Comparison of ENCODE assay signal across 8 cellular contexts in the genomic region with DNA sequence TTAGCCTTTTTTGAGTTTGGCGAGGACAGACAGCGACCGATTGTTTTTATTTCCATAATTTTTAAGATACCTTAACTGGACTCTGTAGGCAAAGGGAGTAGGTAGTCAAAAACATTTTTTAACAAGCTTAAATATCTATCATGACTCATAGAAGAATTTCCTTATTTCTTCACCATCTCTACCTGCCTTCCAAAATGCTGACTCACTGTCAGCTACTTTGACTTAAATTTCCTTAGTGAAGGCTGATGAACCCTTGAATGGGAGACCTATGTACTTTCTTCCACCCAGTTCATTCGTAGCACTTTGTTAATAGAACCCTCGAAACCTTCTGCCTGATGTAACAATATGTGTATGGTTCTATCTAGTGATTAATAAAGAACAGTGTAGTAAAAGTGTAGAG. TPM values are rescaled to one million over a fixed set of nuclear protein-coding genes. Genes with fewer than 3 reads are reported as not detected.
DNase-seq lines count a peak whose midpoint lies in the region; ATAC-seq, FAIRE-seq and TF ChIP-seq lines count a peak whose summit lies in the region.

No MANE protein-coding gene starts in this region.

- no peaks in the 10 kb centered on the region for H3K36me3 ChIP-seq in Loucy (ENCODE audit: insufficient read depth, low read length)
- no peaks in the 10 kb centered on the region for H3K36me3 ChIP-seq in bronchial epithelial cell (ENCODE audit: control insufficient read depth, insufficient read depth, low read length)

- FAIRE-seq in bronchial epithelial cell (lab: Jason Lieb, UNC) = no peak

- peaks cover 13% of the 10 kb centered on the region for H3K4me1 Mint-ChIP-seq in Calu3 (ENCODE audit: low read depth, unreplicated experiment)
- H3K4me1 Mint-ChIP-seq in natural killer cell = peaks cover 25 to 27% of the 10 kb centered on the region in 2 donors

- peaks cover 9% of the 10 kb centered on the region for H4K20me1 ChIP-seq in Loucy (ENCODE audit: insufficient read depth, low read length, poor library complexity, severe bottlenecking)

- peak overlapping the region; percentile 86 for H3K27ac Mint-ChIP-seq in Calu3 (ENCODE audit: unreplicated experiment)
- no peak overlapping the region for H3K27ac Mint-ChIP-seq in natural killer cell

- no peak for TF ChIP-seq CTCF in Calu3 (IDR thresholded peaks at IDR 0.05; ENCODE audit: unreplicated experiment)
- TF ChIP-seq CTCF in Loucy (conservative IDR thresholded peaks at IDR 0.05; ENCODE audit: low read length) = no peak
- no peak for TF ChIP-seq CTCF in bronchial epithelial cell (IDR thresholded peaks at IDR 0.05; ENCODE audit: insufficient read depth, low read length, severe bottlenecking)
- TF ChIP-seq CTCF in natural killer cell (IDR thresholded peaks at IDR 0.05) = no peak

- peak overlapping the region; percentile 91 for H3K9ac ChIP-seq in Loucy (ENCODE audit: low read depth, low read length, poor library complexity, severe bottlenecking)

- H3K9me3 ChIP-seq in Loucy (ENCODE audit: insufficient read depth, low read depth, low read length) = no peaks in the 10 kb centered on the region

- intact Hi-C loops in Calu3 (cut with micrococcal nuclease; ENCODE audit: unreplicated experiment) (no loop called here), natural killer cell (cut with micrococcal nuclease) (no loop called here)

- peak overlapping the region; percentile 89 for H3K4me3 Mint-ChIP-seq in Calu3 (ENCODE audit: low read depth, unreplicated experiment)
- H3K4me3 Mint-ChIP-seq in natural killer cell = peak overlapping the region; percentile 93

- no peak for DNase-seq in Calu3
- peak; percentile 89 for DNase-seq in bronchial epithelial cell (ENCODE audit: low read depth)
- DNase-seq in natural killer cell = no peak
- no peak for DNase-seq in NCI-H2081 (lab: John Stamatoyannopoulos, UW)
- no peak for DNase-seq in AG20443 (ENCODE audit: low spot score)
- DNase-seq in cerebellar nuclear complex (lab: John Stamatoyannopoulos, UW) = no peak

- H3K79me2 ChIP-seq in Loucy (ENCODE audit: insufficient read depth, low read length) = peaks cover 43% of the 10 kb centered on the region

- peak overlapping the region; percentile 89 for H3K4me2 ChIP-seq in Loucy (ENCODE audit: low read depth, low read length, poor library complexity, severe bottlenecking)

- no peak for ATAC-seq in natural killer cell
- no peak for ATAC-seq in GM19035 (IDR thresholded peaks at IDR 0.05; ENCODE audit: unreplicated experiment)

- H3K36me3 Mint-ChIP-seq in Calu3 (ENCODE audit: insufficient read depth, unreplicated experiment) (peaks cover 27% of the 10 kb centered on the region), natural killer cell (no peaks in the 10 kb centered on the region)

- 0 out of 2 replicates have a peak, but pooled peaks cover 4% of the 10 kb centered on the region for H3F3A ChIP-seq in Loucy (ENCODE audit: low read depth)

- H3K4me1 ChIP-seq in Loucy (ENCODE audit: insufficient read depth, low read length, poor library complexity, severe bottlenecking) = peaks cover 38% of the 10 kb centered on the region

- H3K27me3 Mint-ChIP-seq in Calu3 (ENCODE audit: unreplicated experiment) (no peaks in the 10 kb centered on the region), natural killer cell (ENCODE audit: low read depth in 2 of 2) (peaks cover 15 to 22% of the 10 kb centered on the region in 2 donors)

- H2AFZ ChIP-seq in Loucy (ENCODE audit: low read length) = no peak overlapping the region

- CTCF ChIA-PET in Calu3 (lab: Charles Lee) = interaction anchor here (0.5 to 1.1 kb wide), 5 partner anchors 22 to 418 kb away, joined by 3 to 5 read pairs (median 3); a partner anchor contains a TSS

- H3K9me3 Mint-ChIP-seq in Calu3 (ENCODE audit: low read depth, unreplicated experiment) (no peaks in the 10 kb centered on the region), natural killer cell (no peaks in the 10 kb centered on the region)

- H3K27me3 ChIP-seq in Loucy (ENCODE audit: insufficient read depth, low read length, poor library complexity, severe bottlenecking) (no peaks in the 10 kb centered on the region), bronchial epithelial cell (ENCODE audit: control insufficient read depth, insufficient read depth, low read length) (no peaks in the 10 kb centered on the region)

- H3K9me2 ChIP-seq in Loucy (replicated peaks; ENCODE audit: low read depth, low read length) = no peaks in the 10 kb centered on the region

- peak overlapping the region; percentile 91 for H3K4me3 ChIP-seq in Loucy (ENCODE audit: low read length, poor library complexity, severe bottlenecking)
- H3K4me3 ChIP-seq in bronchial epithelial cell (ENCODE audit: low read depth, low read length) = peak overlapping the region; percentile 79

- BruUV-seq in Calu3 (replicated peaks; lab: Mats Ljungman, UMichigan) = no TSS peak

RNA-seq across cellular contexts. Expression of a gene that starts 1.1 kb away (rescaled TPM):
- total RNA-seq in Calu3 (2022) (16.6 and 17.4 TPM in 2 replicates), bronchial epithelial cell (15.0 and 19.3 TPM in 2 replicates), natural killer cell (10 to 100 TPM; 21.7 to 22.5 (median 21.8) TPM)
